Comparison of ENCODE assay signal across 21 cellular contexts in genomic region chr10:24858908-24859270, GRCh38.
DNase-seq lines count a peak whose midpoint lies in the region; ATAC-seq, FAIRE-seq and TF ChIP-seq lines count a peak whose summit lies in the region.
"Had no signal": no experiment of that assay in that cellular context is flagged by ENCODE, and none has a peak within 500 bp of the region (broad histone marks: within the 10 kb centered on the region; RNA-seq: fewer than 3 reads in every experiment).

No MANE protein-coding gene starts in this region.

- H3K4me3 Mint-ChIP-seq in neural progenitor cell (no peak overlapping the region), Calu3 (ENCODE audit: low read depth, unreplicated experiment) (no peak overlapping the region)
- H3K4me3 Mint-ChIP-seq: activated naive CD8-positive, alpha-beta T cell treated with anti-CD3 and anti-CD28 coated beads for 36 hours; CD4-positive, alpha-beta T cell; naive B cell had no signal

- H3K36me3 Mint-ChIP-seq in neural progenitor cell (peaks cover 7% of the 10 kb centered on the region), Calu3 (ENCODE audit: insufficient read depth, unreplicated experiment) (no peaks in the 10 kb centered on the region)
- H3K36me3 Mint-ChIP-seq: activated naive CD8-positive, alpha-beta T cell treated with anti-CD3 and anti-CD28 coated beads for 36 hours; naive B cell had no signal

- H3K4me2 ChIP-seq in MM.1S (ENCODE audit: low read depth, low read length) (peak overlapping the region; percentile 12; the same call in 1 of the 2 replicates), K562 (ENCODE audit: insufficient read depth, low read length) (no peak overlapping the region), neural progenitor cell (no peak overlapping the region)

- BruUV-seq in K562 (replicated peaks; lab: Mats Ljungman, UMichigan) (no TSS peak), Calu3 (replicated peaks; lab: Mats Ljungman, UMichigan) (no TSS peak)

- POLR2A ChIA-PET in AG04450 (lab: Yijun Ruan, JAX) = interaction anchor here (1.0 to 1.5 kb wide), 3 partner anchors 11 to 135 kb away, joined by 3 to 4 read pairs (median 3); partner anchors contain the start of gene ARHGAP21
- POLR2A ChIA-PET in K562 (lab: Yijun Ruan, JAX) = interaction anchor here (0.6 to 1.3 kb wide), 3 partner anchors 11 to 284 kb away, joined by 3 to 4 read pairs (median 3); no protein-coding TSS in a partner anchor

- H3K9me3 ChIP-seq in AG04450 (ENCODE audit: control insufficient read depth, insufficient read depth, low read length) (peaks cover 4% of the 10 kb centered on the region; the same call in 1 of the 2 replicates), MM.1S (replicated peaks; ENCODE audit: insufficient read depth, low read length) (no peaks in the 10 kb centered on the region), K562 (replicated peaks; ENCODE audit: control insufficient read depth, insufficient read depth, low read depth, low read length) (no peaks in the 10 kb centered on the region), neural progenitor cell (ENCODE audit: low read depth) (no peaks in the 10 kb centered on the region)

- TF ChIP-seq POLR2A in K562 (conservative IDR thresholded peaks at IDR 0.05) = no peak

- in situ Hi-C loops in K562 (cut with MboI) = no loop called here

- CTCF ChIA-PET in AG04450 (lab: Charles Lee) (interaction anchor here (1.4 to 1.7 kb wide), 2 partner anchors 10 to 222 kb away, joined by 4 to 6 read pairs; no protein-coding TSS in a partner anchor), K562 (lab: Yijun Ruan, JAX; ENCODE audit: low intra/inter-chr PET ratio) (no interaction called here), Calu3 (lab: Charles Lee) (no interaction called here)

- peak; percentile 64 for ATAC-seq in K562
- no peak for ATAC-seq in HG03520 (IDR thresholded peaks at IDR 0.05; ENCODE audit: unreplicated experiment)
- ATAC-seq: left lobe of liver had no signal

- intact Hi-C loops in K562 (cut with micrococcal nuclease) = no loop called here
- intact Hi-C loops in Calu3 (cut with micrococcal nuclease; ENCODE audit: unreplicated experiment) = no loop called here

- DNase-seq in AG04450 (ENCODE audit: low read depth, low spot score) (no peak), MM.1S (no peak), K562 (ENCODE audit: extremely low read depth in 1 of 4, low spot score in 3 of 4) (peak in 1 of 4 experiments; percentile 30), neural progenitor cell (ENCODE audit: low spot score) (no peak), HK-2 (ENCODE audit: unreplicated experiment) (no peak), Calu3 (no peak), NCI-H146 treated with DMSO at 0.1 percent for 48 hours (lab: John Stamatoyannopoulos, UW; ENCODE audit: unreplicated experiment) (no peak)
- DNase-seq: activated CD4-positive, alpha-beta T cell treated with anti-CD3 and anti-CD28 coated beads, Interleukin-2, amount 50 U/mL, for 4 hours; activated CD4-positive, CD25-positive, alpha-beta regulatory T cell; activated naive CD8-positive, alpha-beta T cell treated with anti-CD3 and anti-CD28 coated beads for 36 hours; CD4-positive, alpha-beta T cell; effector CD4-positive, alpha-beta T cell; foreskin melanocyte; naive B cell; NCI-H1092 treated with DMSO at 0.1 percent for 48 hours; NCI-H1930; RPMI8226; stimulated activated CD4-positive, alpha-beta T cell treated with anti-CD3 and anti-CD28 coated beads, Interleukin-4, amount 100 ng/mL, for 24 hours; stimulated activated naive CD4-positive, alpha-beta T cell had no signal

- H4K20me1 ChIP-seq in MM.1S (ENCODE audit: insufficient read depth, low read length) = no peaks in the 10 kb centered on the region
- H4K20me1 ChIP-seq in K562 (replicated peaks; ENCODE audit: control insufficient read depth, insufficient read depth, low read length) = no peaks in the 10 kb centered on the region
- H4K20me1 ChIP-seq in neural progenitor cell (ENCODE audit: low read depth) = no peaks in the 10 kb centered on the region

- TF ChIP-seq CTCF in AG04450 (IDR thresholded peaks at IDR 0.05; ENCODE audit: low read depth, low read length) (no peak), MM.1S (IDR thresholded peaks at IDR 0.05; ENCODE audit: low read length) (no peak), K562 (IDR thresholded peaks at IDR 0.05 in 2 of 3, conservative IDR thresholded peaks at IDR 0.05 in 1 of 3; ENCODE audit: insufficient read depth in 2 of 3, low read depth in 1 of 3, low read length in 3 of 3) (no peak), neural progenitor cell (IDR thresholded peaks at IDR 0.05) (no peak), Calu3 (IDR thresholded peaks at IDR 0.05; ENCODE audit: unreplicated experiment) (no peak)

- TF ChIP-seq RAD21 in K562 (CRISPR knock-in tag; conservative IDR thresholded peaks at IDR 0.05 in 1 of 2, IDR thresholded peaks at IDR 0.05 in 1 of 2) = no peak

- 40% methylated on average over 4 of the region's 4 CpGs for WGBS in K562 (ENCODE audit: insufficient coverage, low coverage, missing lambda C conversion rate)

- no peak overlapping the region for H3K27ac Mint-ChIP-seq in neural progenitor cell
- no peak overlapping the region for H3K27ac Mint-ChIP-seq in Calu3 (ENCODE audit: unreplicated experiment)
- H3K27ac Mint-ChIP-seq: activated naive CD8-positive, alpha-beta T cell treated with anti-CD3 and anti-CD28 coated beads for 36 hours; CD4-positive, alpha-beta T cell; naive B cell had no signal

- peak overlapping the region; percentile 39 for H3K27ac ChIP-seq in AG04450 (ENCODE audit: low read depth, low read length)
- H3K27ac ChIP-seq in MM.1S (ENCODE audit: low read length) = no peak overlapping the region
- no peak overlapping the region for H3K27ac ChIP-seq in K562 (ENCODE audit: extremely low read depth, low read depth, low read length)
- H3K27ac ChIP-seq in neural progenitor cell = no peak overlapping the region

- H2AFZ ChIP-seq in MM.1S (ENCODE audit: low read length) (no peak overlapping the region), K562 (ENCODE audit: low read depth, low read length) (0 out of 2 replicates have a peak overlapping the region, but pooled peaks have one; percentile 9), neural progenitor cell (replicated peaks) (peak overlapping the region; percentile 79)

- no peaks in the 10 kb centered on the region for H3K9me2 ChIP-seq in MM.1S (replicated peaks; ENCODE audit: insufficient read depth, low read length)

- no peak for TF ChIP-seq EP300 in K562 (IDR thresholded peaks at IDR 0.05; ENCODE audit: low read length)

- H3K27me3 Mint-ChIP-seq in neural progenitor cell (ENCODE audit: insufficient read depth, low read depth) (peaks cover 3% of the 10 kb centered on the region), Calu3 (ENCODE audit: unreplicated experiment) (no peaks in the 10 kb centered on the region)
- H3K27me3 Mint-ChIP-seq: activated naive CD8-positive, alpha-beta T cell treated with anti-CD3 and anti-CD28 coated beads for 36 hours; CD4-positive, alpha-beta T cell had no signal

- H3K79me2 ChIP-seq in MM.1S (ENCODE audit: low read length) (no peaks in the 10 kb centered on the region), K562 (ENCODE audit: control insufficient read depth, insufficient read depth, low read length) (no peaks in the 10 kb centered on the region), neural progenitor cell (ENCODE audit: low read depth) (no peaks in the 10 kb centered on the region)

- no peaks in the 10 kb centered on the region for H3F3A ChIP-seq in MM.1S (ENCODE audit: insufficient read depth, low read length)
- H3F3A ChIP-seq in neural progenitor cell (ENCODE audit: low read depth) = no peaks in the 10 kb centered on the region

- no peaks in the 10 kb centered on the region for H3K27me3 ChIP-seq in AG04450 (ENCODE audit: control insufficient read depth, insufficient read depth, low read length)
- H3K27me3 ChIP-seq in MM.1S (replicated peaks; ENCODE audit: insufficient read depth, low read length) = no peaks in the 10 kb centered on the region
- H3K27me3 ChIP-seq in K562 (ENCODE audit: control insufficient read depth in 2 of 2, insufficient read depth in 2 of 2, low read length in 2 of 2) = no peaks in the 10 kb centered on the region
- no peaks in the 10 kb centered on the region for H3K27me3 ChIP-seq in neural progenitor cell

- H3K9me3 Mint-ChIP-seq in neural progenitor cell (peaks cover 10% of the 10 kb centered on the region), Calu3 (ENCODE audit: low read depth, unreplicated experiment) (no peaks in the 10 kb centered on the region)
- H3K9me3 Mint-ChIP-seq: naive B cell had no signal

- no peak overlapping the region for H3K9ac ChIP-seq in MM.1S (ENCODE audit: low read length)
- H3K9ac ChIP-seq in K562 (ENCODE audit: insufficient read depth in 1 of 2, low read depth in 2 of 2, low read length in 2 of 2) = no peak overlapping the region
- H3K9ac ChIP-seq in neural progenitor cell = no peak overlapping the region

- H3K36me3 ChIP-seq in MM.1S (replicated peaks; ENCODE audit: insufficient read depth, low read length) = no peaks in the 10 kb centered on the region
- no peaks in the 10 kb centered on the region for H3K36me3 ChIP-seq in K562 (ENCODE audit: control insufficient read depth, insufficient read depth, low read length)
- no peaks in the 10 kb centered on the region for H3K36me3 ChIP-seq in neural progenitor cell

- H3K4me1 Mint-ChIP-seq in neural progenitor cell = peaks cover 30% of the 10 kb centered on the region
- no peaks in the 10 kb centered on the region for H3K4me1 Mint-ChIP-seq in Calu3 (ENCODE audit: low read depth, unreplicated experiment)
- H3K4me1 Mint-ChIP-seq: naive B cell had no signal

- H3K4me3 ChIP-seq in AG04450 (ENCODE audit: low read depth, low read length) (no peak overlapping the region), MM.1S (ENCODE audit: low read length) (no peak overlapping the region), K562 (no peak overlapping the region), neural progenitor cell (no peak overlapping the region)

- no peak for FAIRE-seq in K562 (lab: Jason Lieb, UNC)

- H3K4me1 ChIP-seq in MM.1S (ENCODE audit: low read length) = peaks cover 18% of the 10 kb centered on the region
- peaks cover 3 to 10% of the 10 kb centered on the region in 2 experiments; a peak in 2 of 5 replicates for H3K4me1 ChIP-seq in K562 (replicated peaks in 1 of 2; ENCODE audit: control insufficient read depth in 2 of 2, insufficient read depth in 2 of 2, low read length in 2 of 2)
- peaks cover 10% of the 10 kb centered on the region for H3K4me1 ChIP-seq in neural progenitor cell

- no peaks in the 10 kb centered on the region for H3K9me1 ChIP-seq in K562 (ENCODE audit: control insufficient read depth, insufficient read depth, low read length)

TF ChIP-seq in K562, 482 proteins besides CTCF, POLR2A, EP300 and RAD21 (continues in another document):
- peak; percentile 31; the same call in 1 of the 2 replicates for TF ChIP-seq EGR1 (conservative IDR thresholded peaks at IDR 0.05)
